ENCODE assay signal across 31 cellular contexts in the genomic region with DNA sequence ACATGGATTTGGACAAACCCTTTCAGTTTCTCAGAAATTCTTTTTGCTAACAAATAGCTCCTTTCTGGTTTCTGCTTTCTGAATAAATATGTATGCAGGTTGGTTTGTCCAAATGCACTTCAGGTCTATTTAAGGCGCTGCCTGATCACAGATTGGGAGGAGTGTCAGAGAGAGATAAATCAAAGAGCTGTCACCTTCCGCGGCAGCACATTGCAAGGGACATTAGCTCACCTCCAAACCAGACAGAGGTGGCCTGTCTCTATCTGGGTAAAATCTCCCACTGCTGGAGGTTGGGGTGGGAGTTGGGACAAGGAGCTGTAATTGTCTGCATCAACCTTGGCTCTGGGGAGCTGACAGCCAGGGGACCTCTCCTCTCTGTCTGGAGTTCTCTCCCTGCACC. TPM values are rescaled to one million over a fixed set of nuclear protein-coding genes. Genes with fewer than 3 reads are reported as not detected.
"Had no signal": no experiment of that assay in that cellular context is flagged by ENCODE, and none has a peak within 500 bp of the region (broad histone marks: within the 10 kb centered on the region; RNA-seq: fewer than 3 reads in every experiment).

No MANE protein-coding gene starts in this region.

- DNase-seq: dorsolateral prefrontal cortex; effector CD4-positive, alpha-beta T cell; foreskin keratinocyte; glutamatergic neuron; heart right ventricle; hippocampal formation; left cardiac atrium; natural killer cell; occipital lobe; ovary; retina; stimulated activated CD4-positive, alpha-beta T cell treated with anti-CD3 and anti-CD28 coated beads, Interleukin-2, amount 100 ng/mL, for 24 hours; stimulated activated CD4-positive, alpha-beta T cell treated with anti-CD3 and anti-CD28 coated beads, Interleukin-4, amount 100 ng/mL, for 24 hours; stimulated activated naive CD4-positive, alpha-beta T cell treated with Interleukin-2 at 50 U/mL for 16 hours; stomach; thyroid gland; trophoblast cell had no signal

- ATAC-seq: esophagus mucosa; foreskin keratinocyte; heart right ventricle; natural killer cell; sciatic nerve; stimulated activated effector memory CD8-positive, alpha-beta T cell treated with anti-CD3 and anti-CD28 coated beads, Interleukin-12 subunit alpha, Interleukin-12 subunit beta, amount 100 ng/mL, for 72 hours had no signal

- H3K36me3 ChIP-seq: heart right ventricle, ovary, stomach, thyroid gland, vagina had no signal

- H3K27me3 ChIP-seq: foreskin keratinocyte, ovary, thyroid gland, vagina had no signal

- H3K4me3 ChIP-seq: dorsolateral prefrontal cortex, heart right ventricle, lung, ovary, stomach, thyroid gland, vagina had no signal

- H3K4me1 ChIP-seq: foreskin keratinocyte, stomach, thyroid gland, vagina had no signal

- H3K27ac ChIP-seq: dorsolateral prefrontal cortex, epithelial cell of prostate, foreskin keratinocyte, heart right ventricle, ovary, stomach, thyroid gland, vagina had no signal

- H3K9me3 ChIP-seq: ovary, thyroid gland, vagina had no signal

RNA-seq across cellular contexts. Expression of gene PRAMEF20, which starts 25.2 kb away (rescaled TPM):
- total RNA-seq: dorsolateral prefrontal cortex, esophagus mucosa, fibroblast of lung, foreskin keratinocyte, heart right ventricle, kidney epithelial cell, left cardiac atrium, liver, lung, mononuclear cell, natural killer cell, occipital lobe, ovary, pulmonary artery endothelial cell, sciatic nerve, stomach, subcutaneous adipose tissue, temporal lobe, thyroid gland, ureter, vagina had no signal

RNA-seq across cellular contexts. Expression of gene PRAMEF17, which starts 46.0 kb away (rescaled TPM):
- total RNA-seq: dorsolateral prefrontal cortex, esophagus mucosa, fibroblast of lung, foreskin keratinocyte, heart right ventricle, kidney epithelial cell, left cardiac atrium, liver, lung, mononuclear cell, natural killer cell, occipital lobe, ovary, pulmonary artery endothelial cell, sciatic nerve, stomach, subcutaneous adipose tissue, temporal lobe, thyroid gland, ureter, vagina had no signal
